ENCODE assay signal across 8 cellular contexts in the genomic region with DNA sequence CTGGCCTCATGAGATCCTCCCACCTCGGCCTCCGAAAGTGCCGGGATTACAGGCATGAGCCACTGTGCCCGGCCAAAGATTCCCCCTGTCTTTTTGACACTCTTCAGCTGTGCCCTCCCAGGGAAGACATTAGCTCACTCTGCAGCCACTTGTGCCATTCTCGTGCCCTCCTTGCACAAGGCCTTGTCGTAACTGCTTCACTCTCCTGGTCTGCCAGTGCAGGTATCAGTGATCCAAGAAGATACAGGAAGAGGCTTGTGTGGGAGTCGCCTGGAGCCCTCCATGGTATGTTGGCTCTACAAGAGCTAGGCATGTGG. TPM values are rescaled to one million over a fixed set of nuclear protein-coding genes. Genes with fewer than 3 reads are reported as not detected.
DNase-seq lines count a peak whose midpoint lies in the region; ATAC-seq and TF ChIP-seq lines count a peak whose summit lies in the region.
"Had no signal": no experiment of that assay in that cellular context is flagged by ENCODE, and none has a peak within 500 bp of the region (broad histone marks: within the 10 kb centered on the region; RNA-seq: fewer than 3 reads in every experiment).

No MANE protein-coding gene starts in this region.

- peaks cover 0 to 6% (median 2%) of the 10 kb centered on the region in 3 experiments; a peak in 3 of 7 replicates for H3K36me3 Mint-ChIP-seq in H9 (ENCODE audit: insufficient read depth in 1 of 3, low read depth in 3 of 3)
- H3K36me3 Mint-ChIP-seq in activated T-helper 2 cell treated with anti-CD3 and anti-CD28 coated beads, Interferon-gamma antibody, Interleukin-2, Interleukin-4, amounts not matched to agents 10 μg/mL and 5 μg/mL and 100 μg/mL, durations not matched to agents 14 hours and 24 hours and 36 hours (ENCODE audit: low read depth) = no peaks in the 10 kb centered on the region
- no peaks in the 10 kb centered on the region for H3K36me3 Mint-ChIP-seq in stimulated activated effector memory CD8-positive, alpha-beta T cell treated with anti-CD3 and anti-CD28 coated beads, Interleukin-12 subunit alpha, Interleukin-12 subunit beta, amount 100 ng/mL, for 72 hours

- no peak overlapping the region for H3K23ac ChIP-seq in H9 (ENCODE audit: insufficient read length, low read depth, low read length)

- CTCF ChIA-PET in HEK293T (lab: Yijun Ruan, JAX) = interaction anchor here (1.0 to 1.8 kb wide), 3 partner anchors 9 to 78 kb away, joined by 4 to 10 read pairs (median 6); no protein-coding TSS in a partner anchor

- H3K27me3 ChIP-seq in H9 (ENCODE audit: insufficient read depth, low read length) = no peaks in the 10 kb centered on the region

- H3K4me3 Mint-ChIP-seq in H9 = no peak overlapping the region
- H3K4me3 Mint-ChIP-seq in activated T-helper 2 cell treated with anti-CD3 and anti-CD28 coated beads, Interferon-gamma antibody, Interleukin-2, Interleukin-4, amounts not matched to agents 10 μg/mL and 5 μg/mL and 100 μg/mL, durations not matched to agents 14 hours and 24 hours and 36 hours (ENCODE audit: low read depth) = no peak overlapping the region
- H3K4me3 Mint-ChIP-seq in stimulated activated effector memory CD8-positive, alpha-beta T cell treated with anti-CD3 and anti-CD28 coated beads, Interleukin-12 subunit alpha, Interleukin-12 subunit beta, amount 100 ng/mL, for 72 hours = peak overlapping the region; percentile 16

- WGBS in H9 (ENCODE audit: extremely low coverage, insufficient read length, low lambda C conversion rate) = no CpG with 5 or more reads among the region's 7 CpGs

- H3K18ac ChIP-seq in H9 (ENCODE audit: insufficient read length, low read depth, low read length) = no peak overlapping the region

- no peak overlapping the region for H2BK20ac ChIP-seq in H9 (ENCODE audit: low read depth, low read length, poor library complexity, severe bottlenecking)

- H4K8ac ChIP-seq in H9 (replicated peaks; ENCODE audit: insufficient read length, low read depth, low read length) = no peak overlapping the region

- no peaks in the 10 kb centered on the region for H3K23me2 ChIP-seq in H9 (ENCODE audit: insufficient read length, low read depth, low read length, poor library complexity, severe bottlenecking)

- H2BK12ac ChIP-seq in H9 (ENCODE audit: insufficient read length, low read depth, low read length) = no peak overlapping the region

- no peaks in the 10 kb centered on the region for H3K9me3 Mint-ChIP-seq in H9
- H3K9me3 Mint-ChIP-seq in activated T-helper 2 cell treated with anti-CD3 and anti-CD28 coated beads, Interferon-gamma antibody, Interleukin-2, Interleukin-4, amounts not matched to agents 10 μg/mL and 5 μg/mL and 100 μg/mL, durations not matched to agents 14 hours and 24 hours and 36 hours = no peaks in the 10 kb centered on the region
- no peaks in the 10 kb centered on the region for H3K9me3 Mint-ChIP-seq in stimulated activated effector memory CD8-positive, alpha-beta T cell treated with anti-CD3 and anti-CD28 coated beads, Interleukin-12 subunit alpha, Interleukin-12 subunit beta, amount 100 ng/mL, for 72 hours

- H2AFZ ChIP-seq in H9 (ENCODE audit: low read length) = no peak overlapping the region

- no peak overlapping the region for H3K56ac ChIP-seq in H9 (ENCODE audit: insufficient read length, low read depth, low read length)

- DNase-seq in H9 (no peak), left kidney (ENCODE audit: low read depth, low spot score) (peak; percentile 66), KG1 (lab: John Stamatoyannopoulos, UW) (no peak), HEK293T (ENCODE audit: extremely low spot score) (no peak)
- DNase-seq in activated T-helper 2 cell treated with anti-CD3 and anti-CD28 coated beads, Interferon-gamma antibody, Interleukin-2, Interleukin-4, amounts not matched to agents 10 μg/mL and 5 μg/mL and 100 μg/mL, durations not matched to agents 14 hours and 24 hours and 36 hours (ENCODE audit: low spot score) = no peak
- DNase-seq in stimulated activated effector memory CD8-positive, alpha-beta T cell treated with anti-CD3 and anti-CD28 coated beads, Interleukin-12 subunit alpha, Interleukin-12 subunit beta, amount 100 ng/mL, for 72 hours (ENCODE audit: low spot score in 2 of 2) = no peak
- DNase-seq: stimulated activated CD4-positive, alpha-beta T cell treated with anti-CD3 and anti-CD28 coated beads, Interleukin-15, amount 100 ng/mL, for 24 hours had no signal

- no peak overlapping the region for H3K14ac ChIP-seq in H9 (ENCODE audit: insufficient read depth, low read length)

- H3K4ac ChIP-seq in H9 (ENCODE audit: low read depth, low read length) = no peak overlapping the region

- POLR2A ChIA-PET in HEK293T (lab: Yijun Ruan, JAX) = interaction anchor here (2.3 kb wide), 1 partner anchor 22 kb away, joined by 8 read pairs; a partner anchor contains a TSS

- no peak overlapping the region for H3K27ac ChIP-seq in H9 (ENCODE audit: insufficient read length, low read depth, low read length)

- no peak overlapping the region for H4K91ac ChIP-seq in H9 (ENCODE audit: insufficient read length, low read depth, low read length)

- no peak overlapping the region for H4K5ac ChIP-seq in H9 (ENCODE audit: insufficient read length, low read depth, low read length)

- H3K9me3 ChIP-seq in H9 (ENCODE audit: control insufficient read depth, low read depth, low read length) = no peaks in the 10 kb centered on the region

- H2BK5ac ChIP-seq in H9 (ENCODE audit: insufficient read length, low read length) = no peak overlapping the region

- no peaks in the 10 kb centered on the region for H3K79me2 ChIP-seq in H9 (ENCODE audit: insufficient read depth, low read length)

- no peaks in the 10 kb centered on the region for H4K20me1 ChIP-seq in H9 (ENCODE audit: control insufficient read depth, insufficient read depth, insufficient read length)

- no peak for ATAC-seq in stimulated activated effector memory CD8-positive, alpha-beta T cell treated with anti-CD3 and anti-CD28 coated beads, Interleukin-12 subunit alpha, Interleukin-12 subunit beta, amount 100 ng/mL, for 72 hours
- ATAC-seq in GM19463 (IDR thresholded peaks at IDR 0.05; ENCODE audit: unreplicated experiment) = no peak

- no peak overlapping the region for H2BK120ac ChIP-seq in H9 (ENCODE audit: low read depth, low read length, poor library complexity, severe bottlenecking)

- H2BK15ac ChIP-seq in H9 (ENCODE audit: low read depth, low read length) = no peak overlapping the region

- no peak overlapping the region for H3T11ph ChIP-seq in H9 (ENCODE audit: low read length)

- H3K4me1 ChIP-seq in H9 (ENCODE audit: insufficient read depth, low read length) = no peaks in the 10 kb centered on the region

- no peak overlapping the region for H3K9ac ChIP-seq in H9 (ENCODE audit: extremely low read depth, insufficient read length, low read length)

- no peak overlapping the region for H2AK5ac ChIP-seq in H9 (ENCODE audit: insufficient read length, low read length)

- intact Hi-C loops in activated T-helper 2 cell treated with anti-CD3 and anti-CD28 coated beads, Interferon-gamma antibody, Interleukin-2, Interleukin-4, amounts not matched to agents 10 μg/mL and 5 μg/mL and 100 μg/mL, durations not matched to agents 14 hours and 24 hours and 36 hours (cut with micrococcal nuclease) = loop anchor here (2.0 kb wide), 1 partner anchor 22 kb away; a partner anchor contains a TSS

- H3K27me3 Mint-ChIP-seq in H9 (ENCODE audit: low read depth) = no peaks in the 10 kb centered on the region
- no peaks in the 10 kb centered on the region for H3K27me3 Mint-ChIP-seq in activated T-helper 2 cell treated with anti-CD3 and anti-CD28 coated beads, Interferon-gamma antibody, Interleukin-2, Interleukin-4, amounts not matched to agents 10 μg/mL and 5 μg/mL and 100 μg/mL, durations not matched to agents 14 hours and 24 hours and 36 hours (ENCODE audit: low read depth)

- H3K4me2 ChIP-seq in H9 (ENCODE audit: insufficient read depth, insufficient read length, low read length) = no peak overlapping the region

- peak overlapping the region; percentile 76 to 90 (median 81) for H3K27ac Mint-ChIP-seq in H9
- peak overlapping the region; percentile 53 for H3K27ac Mint-ChIP-seq in activated T-helper 2 cell treated with anti-CD3 and anti-CD28 coated beads, Interferon-gamma antibody, Interleukin-2, Interleukin-4, amounts not matched to agents 10 μg/mL and 5 μg/mL and 100 μg/mL, durations not matched to agents 14 hours and 24 hours and 36 hours
- H3K27ac Mint-ChIP-seq in stimulated activated effector memory CD8-positive, alpha-beta T cell treated with anti-CD3 and anti-CD28 coated beads, Interleukin-12 subunit alpha, Interleukin-12 subunit beta, amount 100 ng/mL, for 72 hours = peak overlapping the region; percentile 82

- no peaks in the 10 kb centered on the region for H3K79me1 ChIP-seq in H9 (ENCODE audit: insufficient read depth, low read depth, low read length, poor library complexity, severe bottlenecking)

- no peak; the same call in 2 of the 3 replicates for TF ChIP-seq CTCF in H9 (conservative IDR thresholded peaks at IDR 0.05)

- peaks cover 21 to 29% of the 10 kb centered on the region in 2 experiments for H3K4me1 Mint-ChIP-seq in H9
- H3K4me1 Mint-ChIP-seq in activated T-helper 2 cell treated with anti-CD3 and anti-CD28 coated beads, Interferon-gamma antibody, Interleukin-2, Interleukin-4, amounts not matched to agents 10 μg/mL and 5 μg/mL and 100 μg/mL, durations not matched to agents 14 hours and 24 hours and 36 hours (ENCODE audit: low read depth) = peaks cover 23% of the 10 kb centered on the region
- peaks cover 18% of the 10 kb centered on the region for H3K4me1 Mint-ChIP-seq in stimulated activated effector memory CD8-positive, alpha-beta T cell treated with anti-CD3 and anti-CD28 coated beads, Interleukin-12 subunit alpha, Interleukin-12 subunit beta, amount 100 ng/mL, for 72 hours

TF ChIP-seq in HEK293T, 16 proteins besides CTCF, POLR2A, EP300 and RAD21 (continues in another document):
- TF ChIP-seq CTBP1 (IDR thresholded peaks at IDR 0.05; ENCODE audit: borderline replicate concordance) = no peak
- no peak for TF ChIP-seq LEF1 (IDR thresholded peaks at IDR 0.05; ENCODE audit: borderline replicate concordance)
- TF ChIP-seq ELF4 (IDR thresholded peaks at IDR 0.05) = no peak
- no peak for TF ChIP-seq HDGF (IDR thresholded peaks at IDR 0.05; ENCODE audit: borderline replicate concordance)
- TF ChIP-seq FOXK2 (IDR thresholded peaks at IDR 0.05) = no peak
- TF ChIP-seq L3MBTL2 (conservative IDR thresholded peaks at IDR 0.05) = no peak
- TF ChIP-seq, protein P1, sequence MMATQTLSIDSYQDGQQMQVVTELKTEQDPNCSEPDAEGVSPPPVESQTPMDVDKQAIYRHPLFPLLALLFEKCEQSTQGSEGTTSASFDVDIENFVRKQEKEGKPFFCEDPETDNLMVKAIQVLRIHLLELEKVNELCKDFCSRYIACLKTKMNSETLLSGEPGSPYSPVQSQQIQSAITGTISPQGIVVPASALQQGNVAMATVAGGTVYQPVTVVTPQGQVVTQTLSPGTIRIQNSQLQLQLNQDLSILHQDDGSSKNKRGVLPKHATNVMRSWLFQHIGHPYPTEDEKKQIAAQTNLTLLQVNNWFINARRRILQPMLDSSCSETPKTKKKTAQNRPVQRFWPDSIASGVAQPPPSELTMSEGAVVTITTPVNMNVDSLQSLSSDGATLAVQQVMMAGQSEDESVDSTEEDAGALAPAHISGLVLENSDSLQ (IDR thresholded peaks at IDR 0.05) = no peak

RNA-seq across cellular contexts. Expression of a gene that starts 22.0 kb away (rescaled TPM):
- total RNA-seq in H9 (2021) = 81.4 and 81.7 TPM in 2 replicates
- total RNA-seq in activated T-helper 2 cell treated with anti-CD3 and anti-CD28 coated beads, Interferon-gamma antibody, Interleukin-2, Interleukin-4, amounts not matched to agents 10 μg/mL and 5 μg/mL and 100 μg/mL, durations not matched to agents 14 hours and 24 hours and 36 hours = 80.5 and 82.0 TPM in 2 replicates
